Comparison of ENCODE assay signal across 13 cellular contexts in the genomic region with DNA sequence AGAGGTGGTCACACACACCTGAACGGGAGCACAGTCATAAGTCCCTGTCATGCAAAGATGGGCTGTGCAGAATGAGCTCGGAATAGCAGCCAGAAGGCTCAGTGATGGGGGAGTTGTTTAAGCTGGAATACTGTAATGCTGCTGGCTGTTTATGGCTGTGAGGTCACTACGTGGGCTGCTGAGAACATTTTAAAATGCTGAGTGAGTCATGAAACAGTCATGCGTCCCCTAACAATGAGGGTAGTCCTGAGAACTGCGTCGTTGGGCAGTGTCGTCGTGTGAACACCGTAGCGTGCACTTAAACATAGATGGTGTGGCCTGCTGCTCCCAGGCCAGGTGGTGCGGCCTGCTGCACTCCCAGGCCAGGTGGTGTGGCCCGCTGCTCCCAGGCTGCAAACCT. TPM values are rescaled to one million over a fixed set of nuclear protein-coding genes. Genes with fewer than 3 reads are reported as not detected.
A peak's percentile ranks its signal among the peaks of the same experiment; 100 is the strongest.
DNase-seq lines count a peak whose midpoint lies in the region; ATAC-seq and TF ChIP-seq lines count a peak whose summit lies in the region.
"Had no signal": no experiment of that assay in that cellular context is flagged by ENCODE, and none has a peak within 500 bp of the region (broad histone marks: within the 10 kb centered on the region; RNA-seq: fewer than 3 reads in every experiment).

No MANE protein-coding gene starts in this region.

- H3K27me3 ChIP-seq in kidney epithelial cell (ENCODE audit: control insufficient read depth, insufficient read depth, low read length): no peaks in the 10 kb centered on the region
- no peaks in the 10 kb centered on the region for H3K27me3 ChIP-seq in aorta (ENCODE audit: control insufficient read depth in 1 of 2, insufficient read depth in 2 of 2, low read length in 1 of 2)
- no peaks in the 10 kb centered on the region for H3K27me3 ChIP-seq in colonic mucosa
- H3K27me3 ChIP-seq: suprapubic skin had no signal

- H3K4me3 ChIP-seq in kidney epithelial cell (ENCODE audit: low read depth, low read length) (no peak overlapping the region), aorta (ENCODE audit: low read length in 2 of 2) (no peak overlapping the region), colonic mucosa (no peak overlapping the region)
- H3K4me3 ChIP-seq: SK-N-MC, suprapubic skin had no signal

- no peaks in the 10 kb centered on the region for H3K9me3 Mint-ChIP-seq in stimulated activated naive CD8-positive, alpha-beta T cell treated with anti-CD3 and anti-CD28 coated beads, Interleukin-15, amount 100 ng/mL, for 72 hours
- H3K9me3 Mint-ChIP-seq: activated naive CD8-positive, alpha-beta T cell treated with anti-CD3 and anti-CD28 coated beads for 36 hours had no signal

- H3K4me1 ChIP-seq in aorta (ENCODE audit: control insufficient read depth in 1 of 2, insufficient read depth in 2 of 2, low read length in 2 of 2) (no peaks in the 10 kb centered on the region), colonic mucosa (peaks cover 8% of the 10 kb centered on the region)

- H3K4me1 Mint-ChIP-seq in stimulated activated naive CD8-positive, alpha-beta T cell treated with anti-CD3 and anti-CD28 coated beads, Interleukin-15, amount 100 ng/mL, for 72 hours: no peaks in the 10 kb centered on the region
- H3K4me1 Mint-ChIP-seq: activated naive CD8-positive, alpha-beta T cell treated with anti-CD3 and anti-CD28 coated beads for 36 hours had no signal

- WGBS in aorta, 2 donors: 85 to 88% methylated on average over 12 of the region's 12 CpGs

- H3K27ac ChIP-seq in aorta (ENCODE audit: low read depth in 1 of 2, low read length in 2 of 2) (no peak overlapping the region), colonic mucosa (no peak overlapping the region)
- H3K27ac ChIP-seq: parathyroid adenoma, SK-N-MC, suprapubic skin had no signal

- no peaks in the 10 kb centered on the region for H3K27me3 Mint-ChIP-seq in stimulated activated naive CD8-positive, alpha-beta T cell treated with anti-CD3 and anti-CD28 coated beads, Interleukin-15, amount 100 ng/mL, for 72 hours
- H3K27me3 Mint-ChIP-seq: activated naive CD8-positive, alpha-beta T cell treated with anti-CD3 and anti-CD28 coated beads for 36 hours had no signal

- no peak overlapping the region for H3K27ac Mint-ChIP-seq in stimulated activated naive CD8-positive, alpha-beta T cell treated with anti-CD3 and anti-CD28 coated beads, Interleukin-15, amount 100 ng/mL, for 72 hours
- H3K27ac Mint-ChIP-seq: activated CD8-positive, alpha-beta T cell treated with anti-CD3 and anti-CD28 coated beads, Interleukin-2, amount 10 ng/mL, durations not matched to agents 7 days and 5 days; activated naive CD8-positive, alpha-beta T cell treated with anti-CD3 and anti-CD28 coated beads for 36 hours had no signal

- H3K9ac ChIP-seq in colonic mucosa (ENCODE audit: low read depth in 2 of 2, low read length in 2 of 2): no peak overlapping the region
- H3K9ac ChIP-seq: parathyroid adenoma had no signal

- no peaks in the 10 kb centered on the region for H3K9me3 ChIP-seq in aorta (ENCODE audit: control insufficient read depth, low read length)
- no peaks in the 10 kb centered on the region for H3K9me3 ChIP-seq in colonic mucosa
- H3K9me3 ChIP-seq: suprapubic skin had no signal

- H3K4me3 Mint-ChIP-seq in stimulated activated naive CD8-positive, alpha-beta T cell treated with anti-CD3 and anti-CD28 coated beads, Interleukin-15, amount 100 ng/mL, for 72 hours: no peak overlapping the region
- H3K4me3 Mint-ChIP-seq: activated CD8-positive, alpha-beta T cell treated with anti-CD3 and anti-CD28 coated beads, Interleukin-2, amount 10 ng/mL, durations not matched to agents 7 days and 5 days; activated naive CD8-positive, alpha-beta T cell treated with anti-CD3 and anti-CD28 coated beads for 36 hours had no signal

- ATAC-seq in aorta (ENCODE audit: low FRiP score): no peak
- no peak for ATAC-seq in stimulated activated naive CD8-positive, alpha-beta T cell treated with anti-CD3 and anti-CD28 coated beads, Interleukin-15, amount 100 ng/mL, for 72 hours
- ATAC-seq: activated CD8-positive, alpha-beta T cell treated with anti-CD3 and anti-CD28 coated beads, Interleukin-2, amount 10 ng/mL, durations not matched to agents 7 days and 5 days had no signal

- H3K36me3 ChIP-seq in kidney epithelial cell (ENCODE audit: control insufficient read depth, insufficient read depth, low read length) (no peaks in the 10 kb centered on the region), aorta (ENCODE audit: control insufficient read depth in 1 of 2, insufficient read depth in 2 of 2, low read length in 1 of 2) (no peaks in the 10 kb centered on the region), colonic mucosa (no peaks in the 10 kb centered on the region)

- DNase-seq in HK-2 (ENCODE audit: unreplicated experiment): peak; percentile 74
- DNase-seq in astrocyte of the hippocampus (ENCODE audit: low read depth, low spot score): peak; percentile 96
- peak; percentile 97 for DNase-seq in kidney epithelial cell (ENCODE audit: low read depth)
- DNase-seq in aorta: no peak
- no peak for DNase-seq in SIG-M5 (lab: John Stamatoyannopoulos, UW)
- no peak for DNase-seq in colonic mucosa
- no peak for DNase-seq in stimulated activated naive CD8-positive, alpha-beta T cell treated with anti-CD3 and anti-CD28 coated beads, Interleukin-15, amount 100 ng/mL, for 72 hours
- DNase-seq: activated CD8-positive, alpha-beta T cell treated with anti-CD3 and anti-CD28 coated beads, Interleukin-2, amount 10 ng/mL, durations not matched to agents 7 days and 5 days; activated naive CD8-positive, alpha-beta T cell treated with anti-CD3 and anti-CD28 coated beads for 36 hours; NCI-H510A treated with DMSO at 0.1 percent for 48 hours had no signal

- TF ChIP-seq CTCF in kidney epithelial cell (IDR thresholded peaks at IDR 0.05; ENCODE audit: insufficient read depth, low read length, poor library complexity, severe bottlenecking) (no peak), colonic mucosa (IDR thresholded peaks at IDR 0.05) (no peak)

- intact Hi-C loops in aorta (cut with DNase I) (no loop called here), colonic mucosa (cut with DNase I) (no loop called here)

RNA-seq across cellular contexts. Expression of a gene that starts 39.7 kb away (rescaled TPM):
- total RNA-seq in kidney epithelial cell (69.6 and 79.6 TPM in 2 replicates), aorta (100 to 1,000 TPM in 1 of 2 donors, 10 to 100 TPM in 1; 97.1 to 125 TPM), colonic mucosa (100 to 1,000 TPM in 1 of 2 donors, 10 to 100 TPM in 1; 49.2 to 101 TPM)
- 100 to 1,000 TPM in 1 of 2 donors, 10 to 100 TPM in 1; 20.0 to 182 TPM for polyA plus RNA-seq in aorta

RNA-seq across cellular contexts. Expression of a gene that starts 48.3 kb away (rescaled TPM):
- total RNA-seq in kidney epithelial cell: 0.55 and 0.84 TPM in 2 replicates
- under 1 TPM in 1 of 2 donors, not detected in 1; 0.21 TPM for total RNA-seq in aorta
- under 1 TPM in 1 of 2 donors, not detected in 1; 0.10 TPM for polyA plus RNA-seq in aorta
- total RNA-seq in colonic mucosa: not detected
- total RNA-seq: activated CD8-positive, alpha-beta T cell treated with anti-CD3 and anti-CD28 coated beads, Interleukin-2, amount 10 ng/mL, durations not matched to agents 7 days and 5 days; activated naive CD8-positive, alpha-beta T cell treated with anti-CD3 and anti-CD28 coated beads for 36 hours had no signal

RNA-seq across cellular contexts. Expression of a gene that starts 56.1 kb away (rescaled TPM):
- total RNA-seq in kidney epithelial cell: 5.8 and 12.1 TPM in 2 replicates
- total RNA-seq in aorta: 10 to 100 TPM; 10.8 to 23.0 TPM
- 10 to 100 TPM; 14.0 to 20.9 TPM for polyA plus RNA-seq in aorta
- 10 to 100 TPM; 46.9 to 69.5 TPM for total RNA-seq in colonic mucosa

Comparison
In these comparisons a context has a peak if more than half of its experiments do, and no peak if none do; other contexts are left out.
1. DNase-seq: peak in HK-2 (single experiment), astrocyte of the hippocampus (single experiment) and kidney epithelial cell (single experiment); none in aorta (0 of 2), SIG-M5 (single experiment), colonic mucosa (single experiment) and stimulated activated naive CD8-positive, alpha-beta T cell treated with anti-CD3 and anti-CD28 coated beads, Interleukin-15, amount 100 ng/mL, for 72 hours (0 of 2).